8 cellular contexts compared by ENCODE assay signal in genomic region chr5:149485655-149486615, GRCh38.
A peak's percentile ranks its signal among the peaks of the same experiment; 100 is the strongest.
DNase-seq lines count a peak whose midpoint lies in the region; ATAC-seq lines count a peak whose summit lies in the region.

No MANE protein-coding gene starts in this region.

- no peak overlapping the region for H3K4ac ChIP-seq in mesenchymal stem cell (ENCODE audit: low read depth in 1 of 2, low read length in 2 of 2)

- ATAC-seq in GM21717 (IDR thresholded peaks at IDR 0.05; ENCODE audit: unreplicated experiment) (no peak), HG02759 (IDR thresholded peaks at IDR 0.05; ENCODE audit: unreplicated experiment) (no peak), HG02798 (IDR thresholded peaks at IDR 0.05; ENCODE audit: poor library complexity, unreplicated experiment) (no peak), HG03460 (IDR thresholded peaks at IDR 0.05; ENCODE audit: unreplicated experiment) (no peak)

- peak overlapping the region in 1 of 2 experiments; percentile 66 for H2BK12ac ChIP-seq in mesenchymal stem cell (ENCODE audit: low read length in 2 of 2)

- H4K8ac ChIP-seq in mesenchymal stem cell (ENCODE audit: low read length): peak overlapping the region; percentile 37

- peak overlapping the region in 1 of 2 experiments; percentile 15 for H3K4me3 ChIP-seq in mesenchymal stem cell (ENCODE audit: insufficient read depth in 1 of 2, low read depth in 1 of 2, low read length in 2 of 2)

- H3K9ac ChIP-seq in mesenchymal stem cell (ENCODE audit: low read length): peak overlapping the region; percentile 86

- H3K36me3 ChIP-seq in mesenchymal stem cell (ENCODE audit: control insufficient read depth in 1 of 2, insufficient read depth in 2 of 2, low read depth in 1 of 2, low read length in 2 of 2): no peaks in the 10 kb centered on the region

- H3K27ac ChIP-seq in caudate nucleus (ENCODE audit: low read depth, low read length) (peak overlapping the region; percentile 23), mesenchymal stem cell (ENCODE audit: low read length, poor library complexity, severe bottlenecking) (peak overlapping the region; percentile 88)

- H3K4me2 ChIP-seq in mesenchymal stem cell (ENCODE audit: low read length, poor library complexity, severe bottlenecking): peak overlapping the region; percentile 7

- no peaks in the 10 kb centered on the region for H3K27me3 ChIP-seq in mesenchymal stem cell (ENCODE audit: control insufficient read depth in 1 of 2, insufficient read depth in 1 of 2, low read length in 2 of 2)

- H2BK15ac ChIP-seq in mesenchymal stem cell (ENCODE audit: low read depth, poor library complexity, severe bottlenecking): peak overlapping the region; percentile 23

- peak overlapping the region; percentile 85 for H2BK120ac ChIP-seq in mesenchymal stem cell (ENCODE audit: low read depth, low read length)

- H3K23ac ChIP-seq in mesenchymal stem cell (ENCODE audit: low read length in 2 of 2): no peak overlapping the region

- peak overlapping the region; percentile 38 to 75 for H3K18ac ChIP-seq in mesenchymal stem cell (ENCODE audit: low read depth in 1 of 2, low read length in 2 of 2)

- H3K79me1 ChIP-seq in mesenchymal stem cell (replicated peaks; ENCODE audit: low read length, poor library complexity, severe bottlenecking): no peaks in the 10 kb centered on the region

- no peaks in the 10 kb centered on the region for H3K9me3 ChIP-seq in mesenchymal stem cell (ENCODE audit: control insufficient read depth, low read length)

- H4K91ac ChIP-seq in mesenchymal stem cell (ENCODE audit: low read length): peak overlapping the region; percentile 27

- no peak overlapping the region for H2AFZ ChIP-seq in mesenchymal stem cell (ENCODE audit: low read depth, low read length)

- no peak overlapping the region for H3K14ac ChIP-seq in mesenchymal stem cell (ENCODE audit: low read length in 2 of 2)

- WGBS in mesenchymal stem cell: 0% methylated on average over 2 of the region's 2 CpGs

- peaks cover 8% of the 10 kb centered on the region for H3K4me1 ChIP-seq in mesenchymal stem cell (ENCODE audit: control insufficient read depth, insufficient read depth, low read depth, low read length)

- no peak overlapping the region for H2BK5ac ChIP-seq in mesenchymal stem cell (ENCODE audit: low read depth, low read length, poor library complexity, severe bottlenecking)

- DNase-seq in COR-L47 (lab: John Stamatoyannopoulos, UW): peak; percentile 52
- DNase-seq in NCI-H1694 (lab: John Stamatoyannopoulos, UW): peak; percentile 83
- DNase-seq in caudate nucleus (lab: John Stamatoyannopoulos, UW): peak in 1 of 61 donors; percentile 34
- DNase-seq in mesenchymal stem cell: peak; percentile 100

- H2AK5ac ChIP-seq in mesenchymal stem cell (ENCODE audit: low read length, severe bottlenecking): peak overlapping the region; percentile 61
